In the genomic region with DNA sequence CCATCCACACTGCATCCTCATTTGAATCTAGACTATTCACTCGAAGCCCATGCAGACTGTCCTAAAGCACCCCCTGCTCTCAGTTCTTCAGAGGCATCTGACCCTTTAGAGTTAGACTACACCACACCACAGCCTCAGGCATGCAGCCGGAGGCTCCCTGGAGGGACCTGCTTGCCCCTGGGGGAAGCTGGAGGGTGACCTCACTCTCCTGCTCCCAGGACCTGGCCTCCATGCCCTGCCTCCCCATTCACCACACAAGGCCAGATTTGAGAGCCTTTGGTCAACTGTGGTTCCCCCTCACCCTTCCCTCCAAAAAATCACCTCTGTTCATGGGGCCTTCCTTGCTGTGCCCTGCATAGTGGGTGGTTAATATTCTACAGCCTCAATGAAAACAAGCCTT, we compare ENCODE assay signal across 20 cellular contexts. TPM values are rescaled to one million over a fixed set of nuclear protein-coding genes. Genes with fewer than 3 reads are reported as not detected.
"Had no signal": no experiment of that assay in that cellular context is flagged by ENCODE, and none has a peak within 500 bp of the region (broad histone marks: within the 10 kb centered on the region; RNA-seq: fewer than 3 reads in every experiment).

No MANE protein-coding gene starts in this region.

- H2AFZ ChIP-seq: PC-9 had no signal

- H3K36me3 ChIP-seq: MG63, SJSA1 had no signal

- H3K9me3 ChIP-seq: MG63, SJSA1 had no signal

- H3K27ac ChIP-seq: PC-9, SJSA1, SK-N-MC had no signal

- H3K4me2 ChIP-seq: PC-9 had no signal

- H3K4me3 ChIP-seq: MG63, PC-9, SJSA1, SK-N-MC had no signal

- DNase-seq: Karpas-422, KG1, MG63, NCI-H1092 treated with DMSO at 0.1 percent for 48 hours, NCI-H1436, NCI-H187, NCI-H2029, NCI-H2081 treated with DMSO at 0.1 percent for 48 hours, NCI-H2171, NCI-H226, NCI-H446, NCI-H510A, NCI-H774, PC-9, Right ventricle myocardium superior, RPMI8226, SIG-M5 had no signal

- H3K27me3 ChIP-seq: MG63, SJSA1 had no signal

RNA-seq across cellular contexts. Expression of a gene that starts 24.6 kb away (rescaled TPM):
- total RNA-seq: HT-29, PC-9, Right ventricle myocardium superior had no signal
